In the genomic region with DNA sequence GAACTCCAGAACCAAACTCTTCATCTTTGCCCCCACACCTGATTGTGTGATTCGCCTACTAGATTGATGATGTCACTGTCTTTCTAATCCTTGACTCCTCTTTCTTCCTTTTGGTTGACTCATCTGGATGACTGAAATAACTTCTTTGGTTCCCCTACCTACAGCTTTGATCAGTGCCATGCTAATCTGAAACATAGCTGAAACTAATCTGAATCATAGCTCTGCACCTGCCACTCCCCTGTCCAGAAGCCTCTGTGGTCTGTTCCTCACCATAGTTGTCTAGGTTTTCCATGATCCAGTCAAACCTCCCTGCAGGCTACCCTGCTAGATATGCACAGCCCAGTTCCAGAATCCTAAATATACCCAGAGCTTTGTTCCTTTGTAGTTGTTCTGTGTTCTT, we compare ENCODE assay signal across 12 cellular contexts. TPM values are rescaled to one million over a fixed set of nuclear protein-coding genes. Genes with fewer than 3 reads are reported as not detected.
DNase-seq lines count a peak whose midpoint lies in the region; ATAC-seq and TF ChIP-seq lines count a peak whose summit lies in the region.
"Had no signal": no experiment of that assay in that cellular context is flagged by ENCODE, and none has a peak within 500 bp of the region (broad histone marks: within the 10 kb centered on the region; RNA-seq: fewer than 3 reads in every experiment).

No MANE protein-coding gene starts in this region.

- H3K27me3 ChIP-seq in RWPE2 (ENCODE audit: insufficient read depth, poor library complexity, severe bottlenecking) (no peaks in the 10 kb centered on the region), right atrium auricular region (no peaks in the 10 kb centered on the region)

- H3K36me3 ChIP-seq in RWPE2 (ENCODE audit: low read depth) (no peaks in the 10 kb centered on the region), right atrium auricular region (no peaks in the 10 kb centered on the region)
- H3K36me3 ChIP-seq: neural progenitor cell had no signal

- peaks cover 1% of the 10 kb centered on the region for H3K27me3 Mint-ChIP-seq in activated CD4-positive, alpha-beta memory T cell treated with anti-CD3 and anti-CD28 coated beads for 36 hours
- no peaks in the 10 kb centered on the region for H3K27me3 Mint-ChIP-seq in activated CD4-positive, alpha-beta memory T cell treated with anti-CD3 and anti-CD28 coated beads, Interleukin-2, amount 10 ng/mL, durations not matched to agents 7 days and 5 days
- H3K27me3 Mint-ChIP-seq: central memory CD8-positive, alpha-beta T cell had no signal

- H3K4me3 ChIP-seq in RWPE2 (ENCODE audit: severe bottlenecking) = no peak overlapping the region
- no peak overlapping the region for H3K4me3 ChIP-seq in right atrium auricular region
- H3K4me3 ChIP-seq: neural progenitor cell had no signal

- intact Hi-C loops in activated CD4-positive, alpha-beta memory T cell treated with anti-CD3 and anti-CD28 coated beads for 36 hours (cut with micrococcal nuclease) = loop anchor here (1.0 to 10.0 kb wide), 10 partner anchors 42 to 707 kb away; a partner anchor contains a TSS

- peaks cover 23% of the 10 kb centered on the region for H3K9me3 Mint-ChIP-seq in activated CD4-positive, alpha-beta memory T cell treated with anti-CD3 and anti-CD28 coated beads for 36 hours
- H3K9me3 Mint-ChIP-seq in activated CD4-positive, alpha-beta memory T cell treated with anti-CD3 and anti-CD28 coated beads, Interleukin-2, amount 10 ng/mL, durations not matched to agents 7 days and 5 days = peaks cover 6% of the 10 kb centered on the region
- H3K9me3 Mint-ChIP-seq: central memory CD8-positive, alpha-beta T cell; neural progenitor cell had no signal

- H3K36me3 Mint-ChIP-seq in activated CD4-positive, alpha-beta memory T cell treated with anti-CD3 and anti-CD28 coated beads for 36 hours = peaks cover 6% of the 10 kb centered on the region
- H3K36me3 Mint-ChIP-seq in activated CD4-positive, alpha-beta memory T cell treated with anti-CD3 and anti-CD28 coated beads, Interleukin-2, amount 10 ng/mL, durations not matched to agents 7 days and 5 days (ENCODE audit: low read depth) = no peaks in the 10 kb centered on the region
- H3K36me3 Mint-ChIP-seq: neural progenitor cell had no signal

- CTCF ChIA-PET in activated CD4-positive, alpha-beta memory T cell treated with anti-CD3 and anti-CD28 coated beads for 36 hours (lab: Charles Lee) = interaction anchor here (0.6 to 1.7 kb wide), 4 partner anchors 12 to 181 kb away, joined by 3 to 8 read pairs (median 4); no protein-coding TSS in a partner anchor
- CTCF ChIA-PET in activated CD4-positive, alpha-beta memory T cell treated with anti-CD3 and anti-CD28 coated beads, Interleukin-2, amount 10 ng/mL, durations not matched to agents 7 days and 5 days (lab: Charles Lee) = interaction anchor here (0.8 to 1.6 kb wide), 2 partner anchors 11 to 24 kb away, joined by 3 to 8 read pairs; no protein-coding TSS in a partner anchor

- H3K4me3 Mint-ChIP-seq in activated CD4-positive, alpha-beta memory T cell treated with anti-CD3 and anti-CD28 coated beads for 36 hours = no peak overlapping the region
- H3K4me3 Mint-ChIP-seq in activated CD4-positive, alpha-beta memory T cell treated with anti-CD3 and anti-CD28 coated beads, Interleukin-2, amount 10 ng/mL, durations not matched to agents 7 days and 5 days = no peak overlapping the region
- H3K4me3 Mint-ChIP-seq: central memory CD8-positive, alpha-beta T cell; neural progenitor cell had no signal

- H3K4me1 Mint-ChIP-seq in activated CD4-positive, alpha-beta memory T cell treated with anti-CD3 and anti-CD28 coated beads for 36 hours (ENCODE audit: low read depth) = peaks cover 29% of the 10 kb centered on the region
- no peaks in the 10 kb centered on the region for H3K4me1 Mint-ChIP-seq in activated CD4-positive, alpha-beta memory T cell treated with anti-CD3 and anti-CD28 coated beads, Interleukin-2, amount 10 ng/mL, durations not matched to agents 7 days and 5 days
- H3K4me1 Mint-ChIP-seq: central memory CD8-positive, alpha-beta T cell had no signal

- TF ChIP-seq CTCF in RWPE2 (IDR thresholded peaks at IDR 0.05; ENCODE audit: poor library complexity, severe bottlenecking) (no peak), right atrium auricular region (IDR thresholded peaks at IDR 0.05) (no peak)

- peaks cover 4% of the 10 kb centered on the region for H3K4me1 ChIP-seq in RWPE2 (ENCODE audit: insufficient read depth, poor library complexity, severe bottlenecking)
- H3K4me1 ChIP-seq in right atrium auricular region = no peaks in the 10 kb centered on the region
- H3K4me1 ChIP-seq: neural progenitor cell had no signal

- peak overlapping the region; percentile 3 for H3K27ac Mint-ChIP-seq in activated CD4-positive, alpha-beta memory T cell treated with anti-CD3 and anti-CD28 coated beads for 36 hours
- no peak overlapping the region for H3K27ac Mint-ChIP-seq in activated CD4-positive, alpha-beta memory T cell treated with anti-CD3 and anti-CD28 coated beads, Interleukin-2, amount 10 ng/mL, durations not matched to agents 7 days and 5 days
- H3K27ac Mint-ChIP-seq: neural progenitor cell had no signal

- H3K27ac ChIP-seq in RWPE2 (ENCODE audit: poor library complexity, severe bottlenecking) (no peak overlapping the region), epithelial cell of prostate (peak overlapping the region; percentile 56), right atrium auricular region (no peak overlapping the region)
- H3K27ac ChIP-seq: neural progenitor cell had no signal

- H3K9me3 ChIP-seq in RWPE2 (ENCODE audit: severe bottlenecking) (no peaks in the 10 kb centered on the region), right atrium auricular region (no peaks in the 10 kb centered on the region)

- DNase-seq in activated CD4-positive, alpha-beta memory T cell treated with anti-CD3 and anti-CD28 coated beads for 36 hours = peak; percentile 64
- DNase-seq in activated CD4-positive, alpha-beta memory T cell treated with anti-CD3 and anti-CD28 coated beads, Interleukin-2, amount 10 ng/mL, durations not matched to agents 7 days and 5 days = no peak
- DNase-seq in RWPE2 (ENCODE audit: low spot score) = no peak
- DNase-seq in epithelial cell of prostate (ENCODE audit: low read depth, low spot score) = peak; percentile 85
- peak; percentile 15 to 41 (median 23) for DNase-seq in stimulated activated CD4-positive, alpha-beta T cell treated with anti-CD3 and anti-CD28 coated beads, TNF-alpha, amount 100 ng/mL, for 24 hours (ENCODE audit: low read depth in 3 of 3)
- DNase-seq in C1 segment of cervical spinal cord (lab: John Stamatoyannopoulos, UW) = no peak
- DNase-seq in right atrium auricular region (ENCODE audit: low spot score) = no peak
- DNase-seq in NCI-H526 (lab: John Stamatoyannopoulos, UW) = no peak
- DNase-seq: islet precursor cell, SIG-M5 had no signal

- POLR2A ChIA-PET in activated CD4-positive, alpha-beta memory T cell treated with anti-CD3 and anti-CD28 coated beads for 36 hours (lab: Charles Lee) = no interaction called here
- POLR2A ChIA-PET in activated CD4-positive, alpha-beta memory T cell treated with anti-CD3 and anti-CD28 coated beads, Interleukin-2, amount 10 ng/mL, durations not matched to agents 7 days and 5 days (lab: Charles Lee) = no interaction called here

- peak; percentile 96 for ATAC-seq in RWPE2 (ENCODE audit: low read depth)

RNA-seq across cellular contexts. Expression of a gene that starts 51.9 kb away (rescaled TPM):
- 1 to 10 TPM; 1.2 to 1.4 TPM for total RNA-seq in activated CD4-positive, alpha-beta memory T cell treated with anti-CD3 and anti-CD28 coated beads for 36 hours
- total RNA-seq in activated CD4-positive, alpha-beta memory T cell treated with anti-CD3 and anti-CD28 coated beads, Interleukin-2, amount 10 ng/mL, durations not matched to agents 7 days and 5 days = under 1 TPM; 0.23 to 0.35 TPM
- 1 to 10 TPM; 1.1 to 3.6 TPM for total RNA-seq in right atrium auricular region

Comparison
In these comparisons a context has a peak if more than half of its experiments do, and no peak if none do; other contexts are left out.
1. DNase-seq: peak in activated CD4-positive, alpha-beta memory T cell treated with anti-CD3 and anti-CD28 coated beads for 36 hours (single experiment), epithelial cell of prostate (single experiment) and stimulated activated CD4-positive, alpha-beta T cell treated with anti-CD3 and anti-CD28 coated beads, TNF-alpha, amount 100 ng/mL, for 24 hours (3 of 3); none in activated CD4-positive, alpha-beta memory T cell treated with anti-CD3 and anti-CD28 coated beads, Interleukin-2, amount 10 ng/mL, durations not matched to agents 7 days and 5 days (single experiment), RWPE2 (single experiment), C1 segment of cervical spinal cord (0 of 14), right atrium auricular region (single experiment) and NCI-H526 (0 of 2).